In genomic region chr2:164599954-164600589, GRCh38 we compare ENCODE assay signal across 8 cellular contexts. TPM values are rescaled to one million over a fixed set of nuclear protein-coding genes. Genes with fewer than 3 reads are reported as not detected.
DNase-seq lines count a peak whose midpoint lies in the region; ATAC-seq lines count a peak whose summit lies in the region.

No MANE protein-coding gene starts in this region.

- peaks cover 10% of the 10 kb centered on the region for H3K9me3 Mint-ChIP-seq in stimulated activated effector memory CD8-positive, alpha-beta T cell treated with anti-CD3 and anti-CD28 coated beads, Interleukin-12 subunit alpha, Interleukin-12 subunit beta, amount 100 ng/mL, for 72 hours

- no peaks in the 10 kb centered on the region for H3K36me3 Mint-ChIP-seq in stimulated activated effector memory CD8-positive, alpha-beta T cell treated with anti-CD3 and anti-CD28 coated beads, Interleukin-12 subunit alpha, Interleukin-12 subunit beta, amount 100 ng/mL, for 72 hours

- H3K4me1 Mint-ChIP-seq in stimulated activated effector memory CD8-positive, alpha-beta T cell treated with anti-CD3 and anti-CD28 coated beads, Interleukin-12 subunit alpha, Interleukin-12 subunit beta, amount 100 ng/mL, for 72 hours, result no peaks in the 10 kb centered on the region

- DNase-seq in EH (ENCODE audit: low read depth) (peak; percentile 69), NCI-H82 treated with DMSO at 0.1 percent for 48 hours (lab: John Stamatoyannopoulos, UW; ENCODE audit: unreplicated experiment) (peak; percentile 63), T47D (ENCODE audit: low read depth in 1 of 2, low spot score in 1 of 2) (peak; percentile 19 to 83), left lobe of liver (ENCODE audit: low spot score) (no peak), putamen (ENCODE audit: low spot score) (no peak)
- no peak for DNase-seq in stimulated activated effector memory CD8-positive, alpha-beta T cell treated with anti-CD3 and anti-CD28 coated beads, Interleukin-12 subunit alpha, Interleukin-12 subunit beta, amount 100 ng/mL, for 72 hours (ENCODE audit: low spot score in 2 of 2)

- no peak overlapping the region for H3K4me3 Mint-ChIP-seq in stimulated activated effector memory CD8-positive, alpha-beta T cell treated with anti-CD3 and anti-CD28 coated beads, Interleukin-12 subunit alpha, Interleukin-12 subunit beta, amount 100 ng/mL, for 72 hours

- ATAC-seq in GM21390 (IDR thresholded peaks at IDR 0.05; ENCODE audit: unreplicated experiment), result peak; percentile 97
- peak; percentile 98 for ATAC-seq in HG03521 (IDR thresholded peaks at IDR 0.05; ENCODE audit: unreplicated experiment)
- peak; percentile 92 for ATAC-seq in left lobe of liver
- ATAC-seq in stimulated activated effector memory CD8-positive, alpha-beta T cell treated with anti-CD3 and anti-CD28 coated beads, Interleukin-12 subunit alpha, Interleukin-12 subunit beta, amount 100 ng/mL, for 72 hours, result no peak

- in situ Hi-C loops in T47D (cut with HindIII; ENCODE audit: low pct_unique_long_range_greater_than_20kb, low sequenced_read_pairs), result no loop called here

- H3K27ac Mint-ChIP-seq in stimulated activated effector memory CD8-positive, alpha-beta T cell treated with anti-CD3 and anti-CD28 coated beads, Interleukin-12 subunit alpha, Interleukin-12 subunit beta, amount 100 ng/mL, for 72 hours, result no peak overlapping the region

RNA-seq across cellular contexts. Expression of gene GRB14, which starts 21.2 kb away (rescaled TPM):
- 39.3 TPM for total RNA-seq in left lobe of liver

Comparison
In these comparisons a context has a peak if more than half of its experiments do, and no peak if none do; other contexts are left out.
1. DNase-seq: peak in EH (single experiment), NCI-H82 treated with DMSO at 0.1 percent for 48 hours (single experiment) and T47D (2 of 2); none in left lobe of liver (single experiment), putamen (single experiment) and stimulated activated effector memory CD8-positive, alpha-beta T cell treated with anti-CD3 and anti-CD28 coated beads, Interleukin-12 subunit alpha, Interleukin-12 subunit beta, amount 100 ng/mL, for 72 hours (0 of 2).